ENCODE assay signal across 25 cellular contexts in the genomic region with DNA sequence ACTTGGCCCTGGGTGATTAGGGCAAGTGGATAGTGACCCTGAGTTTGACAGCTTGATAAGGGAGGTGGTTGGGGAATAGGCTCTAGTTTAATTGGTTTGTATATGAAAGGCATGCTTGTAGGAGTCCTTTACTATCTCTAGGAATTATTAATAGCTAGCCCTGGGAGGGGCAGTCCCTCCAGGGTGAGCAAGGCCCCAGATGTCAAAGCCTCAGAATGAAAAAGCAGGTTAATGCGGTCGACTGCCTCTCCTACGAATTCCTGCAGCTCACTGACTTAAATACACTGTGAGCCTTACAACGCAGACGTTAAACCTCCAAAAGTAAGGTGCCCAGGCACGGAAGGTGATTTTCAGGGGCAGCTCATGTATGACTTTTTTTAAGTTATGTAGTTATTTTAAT. TPM values are rescaled to one million over a fixed set of nuclear protein-coding genes. Genes with fewer than 3 reads are reported as not detected.
DNase-seq lines count a peak whose midpoint lies in the region; ATAC-seq and TF ChIP-seq lines count a peak whose summit lies in the region.
"Had no signal": no experiment of that assay in that cellular context is flagged by ENCODE, and none has a peak within 500 bp of the region (broad histone marks: within the 10 kb centered on the region; RNA-seq: fewer than 3 reads in every experiment).

No MANE protein-coding gene starts in this region.

- TF ChIP-seq POLR2A in heart left ventricle (IDR thresholded peaks at IDR 0.05): no peak
- TF ChIP-seq POLR2A in suprapubic skin (IDR thresholded peaks at IDR 0.05): no peak

- H3K9me3 ChIP-seq in Panc1 (ENCODE audit: control insufficient read depth, insufficient read depth, low read depth, low read length): peaks cover 7% of the 10 kb centered on the region; the same call in 1 of the 2 replicates
- peaks cover 0 to 28% (median 12%) of the 10 kb centered on the region in 12 donors for H3K9me3 ChIP-seq in heart left ventricle
- peaks cover 8% of the 10 kb centered on the region for H3K9me3 ChIP-seq in suprapubic skin

- H3K36me3 ChIP-seq in Panc1 (ENCODE audit: control insufficient read depth, insufficient read depth, low read length): no peaks in the 10 kb centered on the region; the same call in 1 of the 2 replicates
- H3K36me3 ChIP-seq in heart left ventricle: peaks cover 0 to 55% (median 7%) of the 10 kb centered on the region in 9 donors
- H3K36me3 ChIP-seq in suprapubic skin: peaks cover 29% of the 10 kb centered on the region
- H3K36me3 ChIP-seq: MG63 had no signal

- no peak for ATAC-seq in Panc1
- peak; percentile 71 to 74 (median 74) for ATAC-seq in heart left ventricle
- no peak for ATAC-seq in HG02610 (IDR thresholded peaks at IDR 0.05; ENCODE audit: unreplicated experiment)
- no peak for ATAC-seq in GM21576 (IDR thresholded peaks at IDR 0.05; ENCODE audit: unreplicated experiment)
- ATAC-seq: activated CD8-positive, alpha-beta memory T cell treated with anti-CD3 and anti-CD28 coated beads, Interleukin-2, amount 10 ng/mL, durations not matched to agents 7 days and 5 days; foreskin keratinocyte; lower lobe of right lung; T-cell had no signal

- in situ Hi-C loops in Panc1 (cut with HindIII; ENCODE audit: low pct_unique_long_range_greater_than_20kb, low sequenced_read_pairs): no loop called here

- no peak for DNase-seq in Panc1 (ENCODE audit: low read depth, low spot score)
- DNase-seq in heart left ventricle: no peak
- DNase-seq in mesenteric fat pad (ENCODE audit: low spot score): peak; percentile 45
- peak; percentile 7 to 49 for DNase-seq in suprapubic skin (ENCODE audit: low spot score in 2 of 2)
- DNase-seq in NCI-H1694 (lab: John Stamatoyannopoulos, UW): no peak
- DNase-seq: activated CD4-positive, CD25-positive, alpha-beta regulatory T cell; activated CD8-positive, alpha-beta memory T cell treated with anti-CD3 and anti-CD28 coated beads, Interleukin-2, amount 10 ng/mL, durations not matched to agents 7 days and 5 days; foreskin keratinocyte; hypothalamus; lower lobe of right lung; MG63; NCI-H2081 treated with DMSO at 0.1 percent for 48 hours; NCI-H226; stimulated activated CD4-positive, alpha-beta T cell treated with anti-CD3 and anti-CD28 coated beads, Interleukin-1b, Interleukin-23, amount 100 ng/mL, for 48 hours; T-cell; trophoblast cell had no signal

- WGBS in heart left ventricle, 4 donors: 37 to 61% (median 47%) methylated on average over 6 of the region's 6 CpGs
- 87% methylated on average over 6 of the region's 6 CpGs for WGBS in suprapubic skin

- POLR2A ChIA-PET in Panc1 (lab: Charles Lee): no interaction called here

- CTCF ChIA-PET in Panc1 (lab: Charles Lee): no interaction called here

- BruUV-seq in Panc1 (replicated peaks; lab: Mats Ljungman, UMichigan): TSS peak; percentile 38

- no peak overlapping the region for H3K4me3 ChIP-seq in Panc1 (ENCODE audit: low read depth in 2 of 2, low read length in 2 of 2)
- H3K4me3 ChIP-seq in heart left ventricle: no peak overlapping the region
- no peak overlapping the region for H3K4me3 ChIP-seq in suprapubic skin
- H3K4me3 ChIP-seq: BLaER1 treated with 17β-estradiol and CSF1 and Interleukin-3, amounts not matched to agents 10 nM and 100 nM; coronary artery; esophagus muscularis mucosa; lower lobe of right lung; MG63; skin epidermis had no signal

- TF ChIP-seq CTCF in Panc1 (IDR thresholded peaks at IDR 0.05) (no peak), heart left ventricle (IDR thresholded peaks at IDR 0.05) (no peak), suprapubic skin (IDR thresholded peaks at IDR 0.05) (no peak)

- H3K27ac ChIP-seq in Panc1 (ENCODE audit: low read length) (no peak overlapping the region), heart left ventricle (peak overlapping the region in 9 of 12 donors; percentile 15 to 74 (median 60)), suprapubic skin (no peak overlapping the region)
- H3K27ac ChIP-seq: BLaER1 treated with 17β-estradiol and CSF1 and Interleukin-3, amounts not matched to agents 10 nM and 100 nM; coronary artery; esophagus muscularis mucosa; foreskin keratinocyte; lower lobe of right lung; skin epidermis had no signal

- H3K27me3 ChIP-seq in Panc1 (ENCODE audit: control insufficient read depth, insufficient read depth, low read length): no peaks in the 10 kb centered on the region
- no peaks in the 10 kb centered on the region for H3K27me3 ChIP-seq in heart left ventricle
- H3K27me3 ChIP-seq in suprapubic skin: no peaks in the 10 kb centered on the region
- H3K27me3 ChIP-seq: BLaER1 treated with 17β-estradiol and CSF1 and Interleukin-3, amounts not matched to agents 10 nM and 100 nM; esophagus muscularis mucosa; foreskin keratinocyte; MG63 had no signal

- no peak for TF ChIP-seq EP300 in suprapubic skin (IDR thresholded peaks at IDR 0.05)

- H3K4me1 ChIP-seq in Panc1 (ENCODE audit: control insufficient read depth, insufficient read depth, low read length) (no peaks in the 10 kb centered on the region), heart left ventricle (peaks cover 0 to 35% (median 9%) of the 10 kb centered on the region in 12 donors), suprapubic skin (no peaks in the 10 kb centered on the region)

- intact Hi-C loops in Panc1 (cut with micrococcal nuclease; ENCODE audit: unreplicated experiment): no loop called here
- intact Hi-C loops in heart left ventricle (cut with DNase I): loop anchor here in 6 of 10 donors (5.0 to 10.0 kb wide), 2 partner anchors 121 to 124 kb away; no protein-coding TSS in a partner anchor

RNA-seq across cellular contexts. Expression of gene BTBD16, which starts 5.2 kb away (rescaled TPM):
- 0.82 TPM for total RNA-seq in Panc1 (2021; ENCODE audit: unreplicated experiment)
- polyA plus RNA-seq in Panc1 (2012; ENCODE audit: insufficient read length): 0.71 TPM
- total RNA-seq in heart left ventricle: under 1 TPM in 2 of 9 donors, not detected in 7; 0.23 to 0.25 TPM
- not detected for polyA plus RNA-seq in heart left ventricle
- total RNA-seq in mesenteric fat pad: not detected
- 10 to 100 TPM in 1 of 4 donors, 1 to 10 TPM in 2, under 1 TPM in 1; 0.85 to 10.2 (median 5.1) TPM for total RNA-seq in suprapubic skin
- total RNA-seq: activated CD8-positive, alpha-beta memory T cell treated with anti-CD3 and anti-CD28 coated beads, Interleukin-2, amount 10 ng/mL, durations not matched to agents 7 days and 5 days; activated T-helper 1 cell treated with anti-CD3 and anti-CD28 coated beads, Interleukin-12 subunit alpha, Interleukin-12 subunit beta, Interleukin-2, Interleukin-4 antibody, amounts not matched to agents 30 ng/mL and 10 ng/mL and 1 ng/mL, durations not matched to agents 14 hours and 24 hours and 36 hours; RPMI7951; SK-MEL-5; T-cell had no signal

Comparison
In these comparisons a context has a peak if more than half of its experiments do, and no peak if none do; other contexts are left out.
1. ATAC-seq: peak in heart left ventricle (4 of 4); none in Panc1 (single experiment), HG02610 (single experiment) and GM21576 (single experiment).
2. DNase-seq: peak in mesenteric fat pad (single experiment) and suprapubic skin (2 of 2); none in Panc1 (single experiment), heart left ventricle (0 of 5) and NCI-H1694 (single experiment).
3. H3K27ac ChIP-seq: peak in heart left ventricle (9 of 12); none in Panc1 (single experiment) and suprapubic skin (single experiment).